Comparison of ENCODE assay signal across 21 cellular contexts in the genomic region with DNA sequence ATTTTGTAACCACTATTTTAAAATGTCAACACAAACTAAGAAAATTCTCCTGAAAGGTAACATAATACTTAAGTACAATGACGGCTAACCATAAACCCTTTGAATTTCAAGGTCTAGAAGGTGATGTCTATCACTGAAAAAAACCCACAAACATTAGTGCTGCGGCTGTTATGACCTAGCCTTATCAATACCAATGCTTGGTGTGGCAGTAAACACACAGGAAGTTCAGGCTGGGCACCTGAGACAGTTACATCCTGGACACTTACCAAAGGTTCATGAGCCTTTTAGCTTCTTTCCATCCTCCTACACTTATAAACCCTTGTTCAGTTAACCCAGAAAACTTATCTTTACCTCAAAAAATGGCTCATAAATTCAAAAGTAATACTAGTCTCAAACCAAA. TPM values are rescaled to one million over a fixed set of nuclear protein-coding genes. Genes with fewer than 3 reads are reported as not detected.
A peak's percentile ranks its signal among the peaks of the same experiment; 100 is the strongest.
DNase-seq lines count a peak whose midpoint lies in the region; ATAC-seq, FAIRE-seq and TF ChIP-seq lines count a peak whose summit lies in the region.
"Had no signal": no experiment of that assay in that cellular context is flagged by ENCODE, and none has a peak within 500 bp of the region (broad histone marks: within the 10 kb centered on the region; RNA-seq: fewer than 3 reads in every experiment).

No MANE protein-coding gene starts in this region.

- H3K4me1 Mint-ChIP-seq in CD4-positive, CD25-positive, alpha-beta regulatory T cell: peaks cover 16 to 47% (median 32%) of the 10 kb centered on the region in 4 donors
- peaks cover 12% of the 10 kb centered on the region for H3K4me1 Mint-ChIP-seq in activated T-helper 17 cell treated with anti-CD3 and anti-CD28 coated beads, Interleukin-2, amount 50 U/mL, for 72 hours
- H3K4me1 Mint-ChIP-seq in naive thymus-derived CD4-positive, alpha-beta T cell: peaks cover 7 to 42% (median 16%) of the 10 kb centered on the region in 7 donors

- H3K4me3 ChIP-seq in CD4-positive, CD25-positive, alpha-beta regulatory T cell (ENCODE audit: low read depth, low read length): peak overlapping the region; percentile 37
- no peak overlapping the region for H3K4me3 ChIP-seq in naive thymus-derived CD4-positive, alpha-beta T cell (ENCODE audit: low read length)
- no peak overlapping the region for H3K4me3 ChIP-seq in right atrium auricular region
- H3K4me3 ChIP-seq: BLaER1 treated with 17β-estradiol and CSF1 and Interleukin-3, amounts not matched to agents 10 nM and 100 nM had no signal

- no peak for TF ChIP-seq CTCF in D721Med (IDR thresholded peaks at IDR 0.05; ENCODE audit: insufficient read depth, missing control alignments)
- TF ChIP-seq CTCF in right atrium auricular region (IDR thresholded peaks at IDR 0.05): no peak

- intact Hi-C loops in naive thymus-derived CD4-positive, alpha-beta T cell (cut with micrococcal nuclease): no loop called here

- peaks cover 17% of the 10 kb centered on the region for H3K36me3 ChIP-seq in CD4-positive, CD25-positive, alpha-beta regulatory T cell (ENCODE audit: control insufficient read depth, insufficient read depth, low read length)
- H3K36me3 ChIP-seq in naive thymus-derived CD4-positive, alpha-beta T cell (ENCODE audit: control insufficient read depth in 2 of 3, insufficient read depth in 3 of 3, low read length in 3 of 3): peaks cover 0 to 8% (median 0%) of the 10 kb centered on the region in 3 experiments
- H3K36me3 ChIP-seq in right atrium auricular region: no peaks in the 10 kb centered on the region

- DNase-seq in CD4-positive, CD25-positive, alpha-beta regulatory T cell: peak in 2 of 3 donors; percentile 12 to 47
- DNase-seq in D721Med (ENCODE audit: insufficient read length, low spot score) (no peak), right atrium auricular region (ENCODE audit: low spot score) (no peak), OCI-M2 (lab: John Stamatoyannopoulos, UW; ENCODE audit: unreplicated experiment) (no peak)
- no peak for DNase-seq in naive thymus-derived CD4-positive, alpha-beta T cell
- DNase-seq: DMS 273 treated with DMSO at 0.1 percent for 48 hours, DND-41, GOT3, NCI-H1105, NCI-H1694, NCI-H2107, NCI-H510A, NCI-H82, OCI-M1, RPMI8226, SHP77 treated with DMSO at 0.1 percent for 48 hours, SK-N-SH had no signal

- POLR2A ChIA-PET in naive thymus-derived CD4-positive, alpha-beta T cell (lab: Charles Lee): no interaction called here

- H3K4me1 ChIP-seq in CD4-positive, CD25-positive, alpha-beta regulatory T cell (ENCODE audit: control insufficient read depth, insufficient read depth, low read length, poor library complexity, severe bottlenecking): peaks cover 50% of the 10 kb centered on the region
- H3K4me1 ChIP-seq in naive thymus-derived CD4-positive, alpha-beta T cell (ENCODE audit: control insufficient read depth in 2 of 2, insufficient read depth in 2 of 2, low read length in 2 of 2): peaks cover 5 to 18% of the 10 kb centered on the region in 2 donors
- H3K4me1 ChIP-seq in right atrium auricular region: no peaks in the 10 kb centered on the region

- peak overlapping the region in 2 of 3 donors; percentile 22 to 49 for H3K27ac Mint-ChIP-seq in CD4-positive, CD25-positive, alpha-beta regulatory T cell
- H3K27ac Mint-ChIP-seq in activated T-helper 17 cell treated with anti-CD3 and anti-CD28 coated beads, Interleukin-2, amount 50 U/mL, for 72 hours: peak overlapping the region; percentile 35
- H3K27ac Mint-ChIP-seq in naive thymus-derived CD4-positive, alpha-beta T cell: peak overlapping the region in 4 of 9 donors; percentile 27 to 87 (median 63)

- CTCF ChIA-PET in naive thymus-derived CD4-positive, alpha-beta T cell (lab: Charles Lee): no interaction called here

- peaks cover 14% of the 10 kb centered on the region for H3K36me3 Mint-ChIP-seq in CD4-positive, CD25-positive, alpha-beta regulatory T cell
- no peaks in the 10 kb centered on the region for H3K36me3 Mint-ChIP-seq in activated T-helper 17 cell treated with anti-CD3 and anti-CD28 coated beads, Interleukin-2, amount 50 U/mL, for 72 hours (ENCODE audit: low read depth)
- peaks cover 2 to 22% (median 12%) of the 10 kb centered on the region in 5 donors for H3K36me3 Mint-ChIP-seq in naive thymus-derived CD4-positive, alpha-beta T cell

- H3K9me3 ChIP-seq in CD4-positive, CD25-positive, alpha-beta regulatory T cell (ENCODE audit: control insufficient read depth in 2 of 2, low read length in 2 of 2): no peaks in the 10 kb centered on the region
- H3K9me3 ChIP-seq in naive thymus-derived CD4-positive, alpha-beta T cell (ENCODE audit: control insufficient read depth in 2 of 3, low read length in 3 of 3): no peaks in the 10 kb centered on the region
- H3K9me3 ChIP-seq in right atrium auricular region: no peaks in the 10 kb centered on the region
- H3K9me3 ChIP-seq: BLaER1 treated with 17β-estradiol and CSF1 and Interleukin-3, amounts not matched to agents 10 nM and 100 nM; SK-N-SH had no signal

- peak overlapping the region in 3 of 4 donors; percentile 22 to 44 (median 27) for H3K4me3 Mint-ChIP-seq in CD4-positive, CD25-positive, alpha-beta regulatory T cell
- no peak overlapping the region for H3K4me3 Mint-ChIP-seq in activated T-helper 17 cell treated with anti-CD3 and anti-CD28 coated beads, Interleukin-2, amount 50 U/mL, for 72 hours
- no peak overlapping the region for H3K4me3 Mint-ChIP-seq in naive thymus-derived CD4-positive, alpha-beta T cell

- no peak overlapping the region for H3K27ac ChIP-seq in CD4-positive, CD25-positive, alpha-beta regulatory T cell (ENCODE audit: insufficient read depth, low read length, poor library complexity, severe bottlenecking)
- no peak overlapping the region for H3K27ac ChIP-seq in naive thymus-derived CD4-positive, alpha-beta T cell (ENCODE audit: low read depth, low read length)
- no peak overlapping the region for H3K27ac ChIP-seq in right atrium auricular region
- H3K27ac ChIP-seq: BLaER1 treated with 17β-estradiol and CSF1 and Interleukin-3, amounts not matched to agents 10 nM and 100 nM had no signal

- peak; percentile 55 for FAIRE-seq in D721Med (lab: Jason Lieb, UNC)

- no peaks in the 10 kb centered on the region for H3K27me3 Mint-ChIP-seq in CD4-positive, CD25-positive, alpha-beta regulatory T cell
- H3K27me3 Mint-ChIP-seq in activated T-helper 17 cell treated with anti-CD3 and anti-CD28 coated beads, Interleukin-2, amount 50 U/mL, for 72 hours: no peaks in the 10 kb centered on the region
- H3K27me3 Mint-ChIP-seq in naive thymus-derived CD4-positive, alpha-beta T cell: no peaks in the 10 kb centered on the region

- H3K27me3 ChIP-seq in CD4-positive, CD25-positive, alpha-beta regulatory T cell (ENCODE audit: control insufficient read depth, insufficient read depth, low read length): no peaks in the 10 kb centered on the region
- no peaks in the 10 kb centered on the region for H3K27me3 ChIP-seq in naive thymus-derived CD4-positive, alpha-beta T cell (ENCODE audit: control insufficient read depth in 2 of 2, insufficient read depth in 2 of 2, low read length in 2 of 2)
- H3K27me3 ChIP-seq in right atrium auricular region: no peaks in the 10 kb centered on the region
- H3K27me3 ChIP-seq: BLaER1 treated with 17β-estradiol and CSF1 and Interleukin-3, amounts not matched to agents 10 nM and 100 nM had no signal

- H3K9me3 Mint-ChIP-seq in CD4-positive, CD25-positive, alpha-beta regulatory T cell: no peaks in the 10 kb centered on the region
- no peaks in the 10 kb centered on the region for H3K9me3 Mint-ChIP-seq in activated T-helper 17 cell treated with anti-CD3 and anti-CD28 coated beads, Interleukin-2, amount 50 U/mL, for 72 hours
- no peaks in the 10 kb centered on the region for H3K9me3 Mint-ChIP-seq in naive thymus-derived CD4-positive, alpha-beta T cell

- ATAC-seq in CD4-positive, CD25-positive, alpha-beta regulatory T cell (ENCODE audit: low read depth in 2 of 2): peak in 1 of 2 donors; percentile 51
- ATAC-seq in activated T-helper 17 cell treated with anti-CD3 and anti-CD28 coated beads, Interleukin-2, amount 50 U/mL, for 72 hours (replicated peaks): no peak
- peak; percentile 32 for ATAC-seq in naive thymus-derived CD4-positive, alpha-beta T cell
- ATAC-seq in HG02759 (IDR thresholded peaks at IDR 0.05; ENCODE audit: unreplicated experiment): no peak
- ATAC-seq: HCT116 had no signal

RNA-seq across cellular contexts. Expression of a gene that starts 5.8 kb away (rescaled TPM):
- 25.8 TPM for total RNA-seq in CD4-positive, CD25-positive, alpha-beta regulatory T cell
- polyA plus RNA-seq in CD4-positive, CD25-positive, alpha-beta regulatory T cell: 10 to 100 TPM in 2 of 4 donors, 1 to 10 TPM in 2; 8.7 to 13.6 (median 10.3) TPM
- total RNA-seq in activated T-helper 17 cell treated with anti-CD3 and anti-CD28 coated beads, Interleukin-2, amount 50 U/mL, for 72 hours: 1 to 10 TPM; 5.1 to 6.7 TPM
- total RNA-seq in naive thymus-derived CD4-positive, alpha-beta T cell: 10 to 100 TPM in 4 of 5 experiments, 1 to 10 TPM in 1; 9.0 to 31.5 (median 23.3) TPM
- polyA plus RNA-seq in naive thymus-derived CD4-positive, alpha-beta T cell: 10 to 100 TPM in 1 of 2 donors, 1 to 10 TPM in 1; 7.1 to 11.1 TPM
- total RNA-seq in right atrium auricular region: 1 to 10 TPM; 3.0 to 4.0 TPM

RNA-seq across cellular contexts. Expression of a gene that starts 7.0 kb away (rescaled TPM):
- 6.3 TPM for total RNA-seq in CD4-positive, CD25-positive, alpha-beta regulatory T cell
- polyA plus RNA-seq in CD4-positive, CD25-positive, alpha-beta regulatory T cell: 1 to 10 TPM; 2.3 to 3.3 (median 3.2) TPM
- total RNA-seq in activated T-helper 17 cell treated with anti-CD3 and anti-CD28 coated beads, Interleukin-2, amount 50 U/mL, for 72 hours: 1 to 10 TPM; 1.9 to 2.6 TPM
- 10 to 100 TPM in 1 of 5 experiments, 1 to 10 TPM in 4; 2.8 to 12.9 (median 8.4) TPM for total RNA-seq in naive thymus-derived CD4-positive, alpha-beta T cell
- 1 to 10 TPM; 1.9 to 2.1 TPM for polyA plus RNA-seq in naive thymus-derived CD4-positive, alpha-beta T cell
- total RNA-seq in right atrium auricular region: 10 to 100 TPM; 22.9 to 25.7 TPM

Comparison
In these comparisons a context has a peak if more than half of its experiments do, and no peak if none do; other contexts are left out.
1. DNase-seq: peak in CD4-positive, CD25-positive, alpha-beta regulatory T cell (2 of 3); none in D721Med (single experiment), naive thymus-derived CD4-positive, alpha-beta T cell (0 of 9), right atrium auricular region (single experiment) and OCI-M2 (single experiment).
2. H3K4me3 Mint-ChIP-seq: peak in CD4-positive, CD25-positive, alpha-beta regulatory T cell (3 of 4); none in activated T-helper 17 cell treated with anti-CD3 and anti-CD28 coated beads, Interleukin-2, amount 50 U/mL, for 72 hours (single experiment) and naive thymus-derived CD4-positive, alpha-beta T cell (0 of 10).